Comparison of ENCODE assay signal across 17 cellular contexts in genomic region chr2:16622399-16622968, GRCh38. TPM values are rescaled to one million over a fixed set of nuclear protein-coding genes. Genes with fewer than 3 reads are reported as not detected.
DNase-seq lines count a peak whose midpoint lies in the region; ATAC-seq, FAIRE-seq and TF ChIP-seq lines count a peak whose summit lies in the region.
"Had no signal": no experiment of that assay in that cellular context is flagged by ENCODE, and none has a peak within 500 bp of the region (broad histone marks: within the 10 kb centered on the region; RNA-seq: fewer than 3 reads in every experiment).

No MANE protein-coding gene starts in this region.

- no peak for ATAC-seq in K562
- ATAC-seq in naive thymus-derived CD4-positive, alpha-beta T cell, result no peak
- no peak for ATAC-seq in esophagus mucosa
- ATAC-seq in GM18498 (IDR thresholded peaks at IDR 0.05; ENCODE audit: unreplicated experiment), result no peak
- no peak for ATAC-seq in HG03432 (IDR thresholded peaks at IDR 0.05; ENCODE audit: unreplicated experiment)
- ATAC-seq: T-helper 17 cell had no signal

- no peaks in the 10 kb centered on the region for H3K27me3 Mint-ChIP-seq in naive thymus-derived CD4-positive, alpha-beta T cell
- H3K27me3 Mint-ChIP-seq: brain had no signal

- no peak overlapping the region for H2AFZ ChIP-seq in K562 (ENCODE audit: low read depth, low read length)

- no peak; a peak in 1 of 4 replicates for TF ChIP-seq RAD21 in K562 (CRISPR knock-in tag; conservative IDR thresholded peaks at IDR 0.05 in 1 of 2, IDR thresholded peaks at IDR 0.05 in 1 of 2)

- intact Hi-C loops in K562 (cut with micrococcal nuclease), result loop anchor here (5.0 to 10.0 kb wide), 2 partner anchors 40 to 682 kb away; no protein-coding TSS in a partner anchor
- intact Hi-C loops in naive thymus-derived CD4-positive, alpha-beta T cell (cut with micrococcal nuclease), result loop anchor here in 1 of 2 donors (5.0 kb wide), 1 partner anchor 40 kb away; no protein-coding TSS in a partner anchor

- no peaks in the 10 kb centered on the region for H3K9me3 Mint-ChIP-seq in naive thymus-derived CD4-positive, alpha-beta T cell
- H3K9me3 Mint-ChIP-seq: brain; CD4-positive, alpha-beta memory T cell had no signal

- H3K79me2 ChIP-seq in K562 (ENCODE audit: control insufficient read depth, insufficient read depth, low read length), result no peaks in the 10 kb centered on the region

- no peak for TF ChIP-seq CTCF in K562 (IDR thresholded peaks at IDR 0.05 in 2 of 3, conservative IDR thresholded peaks at IDR 0.05 in 1 of 3; ENCODE audit: insufficient read depth in 2 of 3, low read depth in 1 of 3, low read length in 3 of 3)

- peaks cover 26 to 45% (median 37%) of the 10 kb centered on the region in 11 experiments; a peak in 21 of 22 replicates for H3K36me3 ChIP-seq in BLaER1 treated with 17β-estradiol and CSF1 and Interleukin-3, amounts not matched to agents 10 nM and 100 nM
- H3K36me3 ChIP-seq in K562 (ENCODE audit: control insufficient read depth, insufficient read depth, low read length), result no peaks in the 10 kb centered on the region
- H3K36me3 ChIP-seq in naive thymus-derived CD4-positive, alpha-beta T cell (ENCODE audit: control insufficient read depth in 2 of 3, insufficient read depth in 3 of 3, low read length in 3 of 3), result no peaks in the 10 kb centered on the region

- peak overlapping the region in 5 of 10 donors; percentile 9 to 60 (median 13) for H3K4me3 Mint-ChIP-seq in naive thymus-derived CD4-positive, alpha-beta T cell
- H3K4me3 Mint-ChIP-seq: brain; CD4-positive, alpha-beta memory T cell had no signal

- H3K9me3 ChIP-seq in BLaER1 treated with 17β-estradiol and CSF1 and Interleukin-3, amounts not matched to agents 10 nM and 100 nM (replicated peaks in 1 of 11), result no peaks in the 10 kb centered on the region
- H3K9me3 ChIP-seq in K562 (replicated peaks; ENCODE audit: control insufficient read depth, insufficient read depth, low read depth, low read length), result no peaks in the 10 kb centered on the region
- H3K9me3 ChIP-seq in naive thymus-derived CD4-positive, alpha-beta T cell (ENCODE audit: control insufficient read depth in 2 of 3, low read length in 3 of 3), result no peaks in the 10 kb centered on the region
- H3K9me3 ChIP-seq: esophagus squamous epithelium, thoracic aorta had no signal

- H3K4me3 ChIP-seq in BLaER1 treated with 17β-estradiol and CSF1 and Interleukin-3, amounts not matched to agents 10 nM and 100 nM, result peak overlapping the region in 7 of 10 experiments; percentile 0 to 30 (median 17); a peak in 11 of 20 replicates
- no peak overlapping the region for H3K4me3 ChIP-seq in K562
- no peak overlapping the region for H3K4me3 ChIP-seq in naive thymus-derived CD4-positive, alpha-beta T cell (ENCODE audit: low read length)
- H3K4me3 ChIP-seq: esophagus squamous epithelium, thoracic aorta had no signal

- H3K9me1 ChIP-seq in K562 (ENCODE audit: control insufficient read depth, insufficient read depth, low read length), result no peaks in the 10 kb centered on the region

- DNase-seq in NAMALWA (ENCODE audit: low spot score), result peak; percentile 23
- no peak for DNase-seq in K562 (ENCODE audit: extremely low read depth in 1 of 4, low spot score in 3 of 4)
- no peak for DNase-seq in naive thymus-derived CD4-positive, alpha-beta T cell
- no peak for DNase-seq in activated gamma-delta T cell (lab: John Stamatoyannopoulos, UW)
- DNase-seq: CD4-positive, alpha-beta memory T cell; esophagus squamous epithelium; NCI-H1436 treated with DMSO at 0.1 percent for 48 hours; NCI-H774; posterior cingulate gyrus; T-helper 17 cell had no signal

- no TSS peak for BruUV-seq in K562 (replicated peaks; lab: Mats Ljungman, UMichigan)

- peak overlapping the region; percentile 88 to 99 (median 97) for H3K27ac ChIP-seq in BLaER1 treated with 17β-estradiol and CSF1 and Interleukin-3, amounts not matched to agents 10 nM and 100 nM
- H3K27ac ChIP-seq in K562 (ENCODE audit: extremely low read depth, low read depth, low read length), result no peak overlapping the region
- H3K27ac ChIP-seq in naive thymus-derived CD4-positive, alpha-beta T cell (ENCODE audit: low read depth, low read length), result no peak overlapping the region

- H3K9ac ChIP-seq in BLaER1 treated with 17β-estradiol and CSF1 and Interleukin-3, amounts not matched to agents 10 nM and 100 nM, result peak overlapping the region; percentile 50 to 94 (median 88)
- H3K9ac ChIP-seq in K562 (ENCODE audit: insufficient read depth in 1 of 2, low read depth in 2 of 2, low read length in 2 of 2), result no peak overlapping the region

- WGBS in K562 (ENCODE audit: insufficient coverage, low coverage, missing lambda C conversion rate), result 34% methylated on average over 4 of the region's 4 CpGs

- no peak for TF ChIP-seq EP300 in K562 (IDR thresholded peaks at IDR 0.05; ENCODE audit: low read length)

- CTCF ChIA-PET in K562 (lab: Yijun Ruan, JAX; ENCODE audit: low intra/inter-chr PET ratio), result no interaction called here
- CTCF ChIA-PET in naive thymus-derived CD4-positive, alpha-beta T cell (lab: Charles Lee), result interaction anchor here (0.5 to 1.7 kb wide), 7 partner anchors 9 to 365 kb away, joined by 3 to 7 read pairs (median 3); no protein-coding TSS in a partner anchor

- peaks cover 81 to 98% (median 89%) of the 10 kb centered on the region in 10 experiments for H3K4me1 ChIP-seq in BLaER1 treated with 17β-estradiol and CSF1 and Interleukin-3, amounts not matched to agents 10 nM and 100 nM
- H3K4me1 ChIP-seq in K562 (replicated peaks in 1 of 2; ENCODE audit: control insufficient read depth in 2 of 2, insufficient read depth in 2 of 2, low read length in 2 of 2), result peaks cover 13 to 46% of the 10 kb centered on the region in 2 experiments
- peaks cover 0 to 7% of the 10 kb centered on the region in 2 donors for H3K4me1 ChIP-seq in naive thymus-derived CD4-positive, alpha-beta T cell (ENCODE audit: control insufficient read depth in 2 of 2, insufficient read depth in 2 of 2, low read length in 2 of 2)

- peak overlapping the region; percentile 88 to 99 (median 95) for H3K4me2 ChIP-seq in BLaER1 treated with 17β-estradiol and CSF1 and Interleukin-3, amounts not matched to agents 10 nM and 100 nM
- no peak overlapping the region for H3K4me2 ChIP-seq in K562 (ENCODE audit: insufficient read depth, low read length)

- POLR2A ChIA-PET in K562 (lab: Yijun Ruan, JAX), result interaction anchor here (0.5 to 1.7 kb wide), 4 partner anchors 12 to 505 kb away, joined by 3 to 4 read pairs (median 4); no protein-coding TSS in a partner anchor
- POLR2A ChIA-PET in naive thymus-derived CD4-positive, alpha-beta T cell (lab: Charles Lee), result no interaction called here

- H3K36me3 Mint-ChIP-seq in naive thymus-derived CD4-positive, alpha-beta T cell, result no peaks in the 10 kb centered on the region
- H3K36me3 Mint-ChIP-seq: CD4-positive, alpha-beta memory T cell had no signal

- FAIRE-seq in K562 (lab: Jason Lieb, UNC), result no peak
- FAIRE-seq: islet of Langerhans had no signal

- no peaks in the 10 kb centered on the region for H4K20me1 ChIP-seq in BLaER1 treated with 17β-estradiol and CSF1 and Interleukin-3, amounts not matched to agents 10 nM and 100 nM
- H4K20me1 ChIP-seq in K562 (replicated peaks; ENCODE audit: control insufficient read depth, insufficient read depth, low read length), result no peaks in the 10 kb centered on the region

- in situ Hi-C loops in K562 (cut with MboI), result loop anchor here (5.0 to 25.0 kb wide), 2 partner anchors 130 to 690 kb away; no protein-coding TSS in a partner anchor

- H3K27me3 ChIP-seq in BLaER1 treated with 17β-estradiol and CSF1 and Interleukin-3, amounts not matched to agents 10 nM and 100 nM, result no peaks in the 10 kb centered on the region
- H3K27me3 ChIP-seq in K562 (ENCODE audit: control insufficient read depth in 2 of 2, insufficient read depth in 2 of 2, low read length in 2 of 2), result no peaks in the 10 kb centered on the region
- no peaks in the 10 kb centered on the region for H3K27me3 ChIP-seq in naive thymus-derived CD4-positive, alpha-beta T cell (ENCODE audit: control insufficient read depth in 2 of 2, insufficient read depth in 2 of 2, low read length in 2 of 2)
- H3K27me3 ChIP-seq: esophagus squamous epithelium had no signal

- peak overlapping the region in 6 of 9 donors; percentile 15 to 47 (median 24) for H3K27ac Mint-ChIP-seq in naive thymus-derived CD4-positive, alpha-beta T cell
- H3K27ac Mint-ChIP-seq: CD4-positive, alpha-beta memory T cell; T-helper 17 cell had no signal

- TF ChIP-seq POLR2A in K562 (conservative IDR thresholded peaks at IDR 0.05), result no peak

- H3K4me1 Mint-ChIP-seq in naive thymus-derived CD4-positive, alpha-beta T cell, result peaks cover 33 to 54% (median 48%) of the 10 kb centered on the region in 7 donors

TF ChIP-seq in K562, 482 proteins besides CTCF, POLR2A, EP300 and RAD21 (continues in another document):
- TF ChIP-seq HCFC1 (IDR thresholded peaks at IDR 0.05; ENCODE audit: low read depth, low read length), result no peak

RNA-seq across cellular contexts. Expression of gene CYRIA, which starts 43.1 kb away (rescaled TPM):
- total RNA-seq in K562 (2011; cell fraction: chromatin; rRNA removed; ENCODE audit: low replicate concordance), result 0.11 and 0.46 TPM in 2 replicates
- under 0.01 TPM in 1 of 2 replicates, not detected in the other for total RNA-seq in K562 (2011; cell fraction: nucleolus; rRNA removed)
- 0.15 TPM in 1 of 2 replicates, not detected in the other for total RNA-seq in K562 (2011; cell fraction: nucleoplasm; rRNA removed)
- 0.98 and 1.1 TPM in 2 replicates for total RNA-seq in K562 (2014; rRNA removed)
- total RNA-seq in K562 (2014; rRNA removed; fragmentation: Illumina TruSeq; extraction: Trizol), result 2.6 and 2.7 TPM in 2 replicates
- total RNA-seq in K562 (2015; rRNA removed; fragmentation: Illumina TruSeq; extraction: Trizol), result 4.9 and 5.6 TPM in 2 replicates
- total RNA-seq in K562 (2021), result 2.8 and 4.9 TPM in 2 replicates
- polyA plus RNA-seq in K562 (2011; rRNA removed), result 0.84 and 1.1 TPM in 2 replicates
- 0.21 and 0.47 TPM in 2 replicates for polyA plus RNA-seq in K562 (2011; cell fraction: cytosol; rRNA removed)
- polyA plus RNA-seq in K562 (2011; cell fraction: nucleus; rRNA removed), result 0.65 and 1.3 TPM in 2 replicates
- 3.7 and 12.1 TPM in 2 replicates for polyA plus RNA-seq in K562 (2012)
- polyA plus RNA-seq in K562 (2014; fragmentation: Illumina TruSeq; extraction: Trizol), result 2.4 and 4.0 TPM in 2 replicates
- polyA plus RNA-seq in K562 (2014; fragmentation: Nextera tagmentation; extraction: Ambion mirVana), result 1 to 10 TPM; 2.8 to 3.3 TPM
- polyA plus RNA-seq in K562 (2014; rRNA removed), result 1.3 and 3.0 TPM in 2 replicates
- polyA minus RNA-seq in K562 (2011; rRNA and poly(A)+ RNA removed), result 1.2 TPM in 2 replicates
- 0.36 TPM in 1 of 2 replicates, not detected in the other for polyA minus RNA-seq in K562 (2011; cell fraction: cytosol; rRNA and poly(A)+ RNA removed)
- polyA minus RNA-seq in K562 (2011; cell fraction: nucleus; rRNA and poly(A)+ RNA removed), result 0.78 and 0.81 TPM in 2 replicates
- 10 to 100 TPM in 1 of 5 experiments, 1 to 10 TPM in 2, under 1 TPM in 2; 0.16 to 48.7 (median 1.1) TPM for total RNA-seq in naive thymus-derived CD4-positive, alpha-beta T cell
- 1 to 10 TPM in 1 of 2 donors, under 1 TPM in 1; 0.70 to 1.6 TPM for polyA plus RNA-seq in naive thymus-derived CD4-positive, alpha-beta T cell
- 1.3 TPM for total RNA-seq in esophagus mucosa

Comparison
In these comparisons a context has a peak if more than half of its experiments do, and no peak if none do; other contexts are left out.
1. H3K27ac ChIP-seq: peak in BLaER1 treated with 17β-estradiol and CSF1 and Interleukin-3, amounts not matched to agents 10 nM and 100 nM (11 of 11); none in K562 (single experiment) and naive thymus-derived CD4-positive, alpha-beta T cell (single experiment).
2. H3K4me3 ChIP-seq: peak in BLaER1 treated with 17β-estradiol and CSF1 and Interleukin-3, amounts not matched to agents 10 nM and 100 nM (7 of 10); none in K562 (single experiment) and naive thymus-derived CD4-positive, alpha-beta T cell (single experiment).
3. H3K9ac ChIP-seq: peak in BLaER1 treated with 17β-estradiol and CSF1 and Interleukin-3, amounts not matched to agents 10 nM and 100 nM (11 of 11); none in K562 (0 of 2).